ENCODE assay signal across 22 cellular contexts in the genomic region with DNA sequence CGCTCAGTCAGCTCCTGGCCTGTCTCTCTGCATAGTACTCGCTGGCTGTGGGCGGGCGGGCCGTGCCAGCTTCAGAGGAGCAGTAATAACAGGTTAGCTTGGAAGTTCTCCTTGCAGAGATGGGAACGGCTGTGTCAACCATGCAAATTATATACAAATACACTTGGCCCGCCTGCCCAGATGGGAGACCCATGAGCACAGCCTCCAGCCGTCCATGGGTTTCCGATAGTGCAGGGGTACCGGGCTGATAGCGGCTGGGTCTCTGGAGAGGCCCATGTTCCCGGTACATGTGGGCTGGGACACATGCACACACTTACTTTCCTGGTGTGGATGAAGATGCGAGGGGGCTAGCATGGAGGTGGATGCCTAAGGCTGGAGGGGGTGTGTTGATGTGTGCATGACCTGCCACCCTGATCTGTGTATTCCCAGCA. TPM values are rescaled to one million over a fixed set of nuclear protein-coding genes. Genes with fewer than 3 reads are reported as not detected.
A peak's percentile ranks its signal among the peaks of the same experiment; 100 is the strongest.
DNase-seq lines count a peak whose midpoint lies in the region; ATAC-seq lines count a peak whose summit lies in the region.
"Had no signal": no experiment of that assay in that cellular context is flagged by ENCODE, and none has a peak within 500 bp of the region (broad histone marks: within the 10 kb centered on the region; RNA-seq: fewer than 3 reads in every experiment).

No MANE protein-coding gene starts in this region.

- peaks cover 30% of the 10 kb centered on the region for H3K36me3 Mint-ChIP-seq in activated T-cell treated with anti-CD3 and anti-CD28 coated beads, Interleukin-2, amount 50 U/mL, for 24 hours (ENCODE audit: low read depth)
- peaks cover 7 to 15% of the 10 kb centered on the region in 2 donors for H3K36me3 Mint-ChIP-seq in activated T-cell treated with anti-CD3 and anti-CD28 coated beads, Interleukin-2, amount 50 U/mL, for 72 hours (ENCODE audit: insufficient read depth in 2 of 2)
- H3K36me3 Mint-ChIP-seq in CD8-positive, alpha-beta memory T cell = peaks cover 7 to 19% (median 13%) of the 10 kb centered on the region in 3 donors
- H3K36me3 Mint-ChIP-seq in activated CD8-positive, alpha-beta T cell treated with anti-CD3 and anti-CD28 coated beads, Interleukin-2, amount 10 ng/mL, durations not matched to agents 7 days and 5 days (ENCODE audit: low read depth) = peaks cover 10% of the 10 kb centered on the region
- H3K36me3 Mint-ChIP-seq in naive thymus-derived CD4-positive, alpha-beta T cell = peaks cover 0 to 33% (median 16%) of the 10 kb centered on the region in 5 donors

- H3K4me1 Mint-ChIP-seq in activated T-cell treated with anti-CD3 and anti-CD28 coated beads, Interleukin-2, amount 50 U/mL, for 24 hours (ENCODE audit: low read depth) = peaks cover 97% of the 10 kb centered on the region
- peaks cover 97% of the 10 kb centered on the region for H3K4me1 Mint-ChIP-seq in activated T-cell treated with anti-CD3 and anti-CD28 coated beads, Interleukin-2, amount 50 U/mL, for 72 hours (ENCODE audit: low read depth)
- peaks cover 88 to 97% (median 95%) of the 10 kb centered on the region in 3 donors for H3K4me1 Mint-ChIP-seq in CD8-positive, alpha-beta memory T cell
- peaks cover 75% of the 10 kb centered on the region for H3K4me1 Mint-ChIP-seq in activated CD8-positive, alpha-beta T cell treated with anti-CD3 and anti-CD28 coated beads, Interleukin-2, amount 10 ng/mL, durations not matched to agents 7 days and 5 days (ENCODE audit: low read depth)
- peaks cover 52 to 98% (median 94%) of the 10 kb centered on the region in 7 donors for H3K4me1 Mint-ChIP-seq in naive thymus-derived CD4-positive, alpha-beta T cell

- H3K27me3 ChIP-seq in CD8-positive, alpha-beta memory T cell (ENCODE audit: insufficient read depth, low read length, poor library complexity, severe bottlenecking) = no peaks in the 10 kb centered on the region
- H3K27me3 ChIP-seq in naive thymus-derived CD4-positive, alpha-beta T cell (ENCODE audit: control insufficient read depth in 2 of 2, insufficient read depth in 2 of 2, low read length in 2 of 2) = no peaks in the 10 kb centered on the region
- H3K27me3 ChIP-seq: brain microvascular endothelial cell, colonic mucosa, vagina had no signal

- no peaks in the 10 kb centered on the region for H3K27me3 Mint-ChIP-seq in activated T-cell treated with anti-CD3 and anti-CD28 coated beads, Interleukin-2, amount 50 U/mL, for 24 hours
- no peaks in the 10 kb centered on the region for H3K27me3 Mint-ChIP-seq in activated T-cell treated with anti-CD3 and anti-CD28 coated beads, Interleukin-2, amount 50 U/mL, for 72 hours (ENCODE audit: low read depth)
- H3K27me3 Mint-ChIP-seq in CD8-positive, alpha-beta memory T cell = peaks cover 0 to 1% of the 10 kb centered on the region in 2 donors
- peaks cover 3% of the 10 kb centered on the region for H3K27me3 Mint-ChIP-seq in activated CD8-positive, alpha-beta T cell treated with anti-CD3 and anti-CD28 coated beads, Interleukin-2, amount 10 ng/mL, durations not matched to agents 7 days and 5 days (ENCODE audit: low read depth)
- no peaks in the 10 kb centered on the region for H3K27me3 Mint-ChIP-seq in naive thymus-derived CD4-positive, alpha-beta T cell

- ATAC-seq in activated T-cell treated with anti-CD3 and anti-CD28 coated beads, Interleukin-2, amount 50 U/mL, for 72 hours (replicated peaks in 1 of 2) = no peak
- ATAC-seq in activated CD8-positive, alpha-beta T cell treated with anti-CD3 and anti-CD28 coated beads, Interleukin-2, amount 10 ng/mL, durations not matched to agents 7 days and 5 days = no peak
- no peak for ATAC-seq in naive thymus-derived CD4-positive, alpha-beta T cell
- ATAC-seq: A549, HCT116, PC-3, psoas muscle had no signal

- no peaks in the 10 kb centered on the region for H3K9me3 ChIP-seq in CD8-positive, alpha-beta memory T cell (ENCODE audit: low read length)
- no peaks in the 10 kb centered on the region for H3K9me3 ChIP-seq in naive thymus-derived CD4-positive, alpha-beta T cell (ENCODE audit: control insufficient read depth in 2 of 3, low read length in 3 of 3)
- H3K9me3 ChIP-seq: A549, colonic mucosa, psoas muscle, SJCRH30, vagina had no signal

- peaks cover 94% of the 10 kb centered on the region for H3K4me1 ChIP-seq in CD8-positive, alpha-beta memory T cell (ENCODE audit: insufficient read depth, low read length)
- peaks cover 74 to 83% of the 10 kb centered on the region in 2 donors for H3K4me1 ChIP-seq in naive thymus-derived CD4-positive, alpha-beta T cell (ENCODE audit: control insufficient read depth in 2 of 2, insufficient read depth in 2 of 2, low read length in 2 of 2)
- H3K4me1 ChIP-seq: colonic mucosa had no signal

- H3K4me3 ChIP-seq in CD8-positive, alpha-beta memory T cell (ENCODE audit: low read length) = peak overlapping the region; percentile 36
- peak overlapping the region; percentile 33 for H3K4me3 ChIP-seq in naive thymus-derived CD4-positive, alpha-beta T cell (ENCODE audit: low read length)
- H3K4me3 ChIP-seq: A549, colonic mucosa, psoas muscle, SJCRH30, vagina had no signal

- H3K27ac ChIP-seq in CD8-positive, alpha-beta memory T cell (ENCODE audit: low read depth, low read length) = peak overlapping the region; percentile 86
- peak overlapping the region; percentile 98 for H3K27ac ChIP-seq in naive thymus-derived CD4-positive, alpha-beta T cell (ENCODE audit: low read depth, low read length)
- H3K27ac ChIP-seq: A549, brain microvascular endothelial cell, colonic mucosa, psoas muscle, SJCRH30, vagina had no signal

- H3K36me3 ChIP-seq in CD8-positive, alpha-beta memory T cell (ENCODE audit: insufficient read depth, low read length) = no peaks in the 10 kb centered on the region
- no peaks in the 10 kb centered on the region for H3K36me3 ChIP-seq in naive thymus-derived CD4-positive, alpha-beta T cell (ENCODE audit: control insufficient read depth in 2 of 3, insufficient read depth in 3 of 3, low read length in 3 of 3)
- H3K36me3 ChIP-seq: brain microvascular endothelial cell, colonic mucosa, SJCRH30, vagina had no signal

- no peaks in the 10 kb centered on the region for H3K9me3 Mint-ChIP-seq in activated T-cell treated with anti-CD3 and anti-CD28 coated beads, Interleukin-2, amount 50 U/mL, for 24 hours
- no peaks in the 10 kb centered on the region for H3K9me3 Mint-ChIP-seq in activated T-cell treated with anti-CD3 and anti-CD28 coated beads, Interleukin-2, amount 50 U/mL, for 72 hours
- no peaks in the 10 kb centered on the region for H3K9me3 Mint-ChIP-seq in CD8-positive, alpha-beta memory T cell
- H3K9me3 Mint-ChIP-seq in activated CD8-positive, alpha-beta T cell treated with anti-CD3 and anti-CD28 coated beads, Interleukin-2, amount 10 ng/mL, durations not matched to agents 7 days and 5 days (ENCODE audit: insufficient read depth) = no peaks in the 10 kb centered on the region
- H3K9me3 Mint-ChIP-seq in naive thymus-derived CD4-positive, alpha-beta T cell = peaks cover 0 to 15% (median 0%) of the 10 kb centered on the region in 11 donors

- POLR2A ChIA-PET in CD8-positive, alpha-beta memory T cell (lab: Charles Lee) = interaction anchor here (1.2 to 1.5 kb wide), 4 partner anchors 9 to 28 kb away, joined by 3 to 4 read pairs (median 4); a partner anchor contains a TSS
- POLR2A ChIA-PET in activated CD8-positive, alpha-beta T cell treated with anti-CD3 and anti-CD28 coated beads, Interleukin-2, amount 10 ng/mL, durations not matched to agents 7 days and 5 days (lab: Charles Lee) = interaction anchor here (2.1 to 6.3 kb wide), 2 partner anchors 9 to 29 kb away, joined by 6 to 49 read pairs; no protein-coding TSS in a partner anchor
- POLR2A ChIA-PET in naive thymus-derived CD4-positive, alpha-beta T cell (lab: Charles Lee) = interaction anchor here (0.8 to 11.6 kb wide), 5 partner anchors 9 to 32 kb away, joined by 4 to 172 read pairs (median 59); a partner anchor contains a TSS

- intact Hi-C loops in naive thymus-derived CD4-positive, alpha-beta T cell (cut with micrococcal nuclease) = loop anchor here (1.0 kb wide), 2 partner anchors 8 to 12 kb away; a partner anchor contains a TSS
- intact Hi-C loops in head of caudate nucleus (cut with DNase I) = no loop called here

- CTCF ChIA-PET in CD8-positive, alpha-beta memory T cell (lab: Charles Lee) = interaction anchor here (1.0 to 2.0 kb wide), 3 partner anchors 8 to 71 kb away, joined by 3 to 5 read pairs (median 3); a partner anchor contains a TSS
- CTCF ChIA-PET in activated CD8-positive, alpha-beta T cell treated with anti-CD3 and anti-CD28 coated beads, Interleukin-2, amount 10 ng/mL, durations not matched to agents 7 days and 5 days (lab: Charles Lee) = interaction anchor here (1.0 to 3.5 kb wide), 4 partner anchors 8 to 57 kb away, joined by 5 to 28 read pairs (median 8); no protein-coding TSS in a partner anchor
- CTCF ChIA-PET in naive thymus-derived CD4-positive, alpha-beta T cell (lab: Charles Lee) = interaction anchor here (1.4 to 3.1 kb wide), 4 partner anchors 14 to 63 kb away, joined by 3 to 13 read pairs (median 7); no protein-coding TSS in a partner anchor

- no peak for DNase-seq in activated T-cell treated with anti-CD3 and anti-CD28 coated beads, Interleukin-2, amount 50 U/mL, for 24 hours
- no peak for DNase-seq in activated T-cell treated with anti-CD3 and anti-CD28 coated beads, Interleukin-2, amount 50 U/mL, for 72 hours
- DNase-seq in CD8-positive, alpha-beta memory T cell = no peak
- DNase-seq in activated CD8-positive, alpha-beta T cell treated with anti-CD3 and anti-CD28 coated beads, Interleukin-2, amount 10 ng/mL, durations not matched to agents 7 days and 5 days = no peak
- no peak for DNase-seq in naive thymus-derived CD4-positive, alpha-beta T cell
- no peak for DNase-seq in head of caudate nucleus
- DNase-seq in NCI-H2227 (lab: John Stamatoyannopoulos, UW; ENCODE audit: unreplicated experiment) = no peak
- DNase-seq in AML-193 (lab: John Stamatoyannopoulos, UW) = no peak
- DNase-seq: activated CD4-positive, CD25-positive, alpha-beta regulatory T cell; brain microvascular endothelial cell; colonic mucosa; IMR-90; NCI-H1417 treated with DMSO at 0.1 percent for 48 hours; NCI-H774; PC-3; psoas muscle; SJCRH30 had no signal

- H3K27ac Mint-ChIP-seq in activated T-cell treated with anti-CD3 and anti-CD28 coated beads, Interleukin-2, amount 50 U/mL, for 24 hours = peak overlapping the region; percentile 82
- H3K27ac Mint-ChIP-seq in activated T-cell treated with anti-CD3 and anti-CD28 coated beads, Interleukin-2, amount 50 U/mL, for 72 hours = no peak overlapping the region
- peak overlapping the region; percentile 94 to 100 (median 100) for H3K27ac Mint-ChIP-seq in CD8-positive, alpha-beta memory T cell
- peak overlapping the region; percentile 35 for H3K27ac Mint-ChIP-seq in activated CD8-positive, alpha-beta T cell treated with anti-CD3 and anti-CD28 coated beads, Interleukin-2, amount 10 ng/mL, durations not matched to agents 7 days and 5 days
- H3K27ac Mint-ChIP-seq in naive thymus-derived CD4-positive, alpha-beta T cell = peak overlapping the region; percentile 68 to 100 (median 99)

- H3K4me3 Mint-ChIP-seq in activated T-cell treated with anti-CD3 and anti-CD28 coated beads, Interleukin-2, amount 50 U/mL, for 24 hours = no peak overlapping the region
- peak overlapping the region in 1 of 2 donors; percentile 33 for H3K4me3 Mint-ChIP-seq in activated T-cell treated with anti-CD3 and anti-CD28 coated beads, Interleukin-2, amount 50 U/mL, for 72 hours
- H3K4me3 Mint-ChIP-seq in CD8-positive, alpha-beta memory T cell = peak overlapping the region; percentile 32 to 93 (median 57)
- peak overlapping the region; percentile 16 for H3K4me3 Mint-ChIP-seq in activated CD8-positive, alpha-beta T cell treated with anti-CD3 and anti-CD28 coated beads, Interleukin-2, amount 10 ng/mL, durations not matched to agents 7 days and 5 days
- H3K4me3 Mint-ChIP-seq in naive thymus-derived CD4-positive, alpha-beta T cell = peak overlapping the region; percentile 12 to 91 (median 54)

RNA-seq across cellular contexts. Expression of a gene that starts 12.8 kb away (rescaled TPM):
- 1 to 10 TPM; 8.2 to 9.0 TPM for total RNA-seq in activated T-cell treated with anti-CD3 and anti-CD28 coated beads, Interleukin-2, amount 50 U/mL, for 72 hours
- total RNA-seq in CD8-positive, alpha-beta memory T cell = 1 to 10 TPM; 6.4 to 6.9 TPM
- 12.1 TPM for polyA plus RNA-seq in CD8-positive, alpha-beta memory T cell
- total RNA-seq in activated CD8-positive, alpha-beta T cell treated with anti-CD3 and anti-CD28 coated beads, Interleukin-2, amount 10 ng/mL, durations not matched to agents 7 days and 5 days = 1 to 10 TPM; 8.6 to 9.2 TPM
- 10 to 100 TPM in 4 of 5 experiments, 1 to 10 TPM in 1; 8.5 to 37.8 (median 35.5) TPM for total RNA-seq in naive thymus-derived CD4-positive, alpha-beta T cell
- polyA plus RNA-seq in naive thymus-derived CD4-positive, alpha-beta T cell = 1 to 10 TPM; 5.6 to 7.8 TPM
- total RNA-seq: IMR-90, MCF 10A, PC-3 had no signal
- polyA plus RNA-seq: A549, IMR-90, neural cell had no signal
